In genomic region chrX:31934842-31935241, GRCh38 we compare ENCODE assay signal across 24 cellular contexts.
"Had no signal": no experiment of that assay in that cellular context is flagged by ENCODE, and none has a peak within 500 bp of the region (broad histone marks: within the 10 kb centered on the region; RNA-seq: fewer than 3 reads in every experiment).

No MANE protein-coding gene starts in this region.

- H3K4me1 ChIP-seq: colonic mucosa, gastrocnemius medialis, neural progenitor cell, parathyroid adenoma, testis had no signal

- ATAC-seq: esophagus mucosa; gastrocnemius medialis; left colon; left ventricle myocardium superior; mucosa of descending colon; naive thymus-derived CD4-positive, alpha-beta T cell; right cardiac atrium; stimulated activated effector memory CD8-positive, alpha-beta T cell treated with anti-CD3 and anti-CD28 coated beads, Interleukin-12 subunit alpha, Interleukin-12 subunit beta, amount 100 ng/mL, for 72 hours had no signal

- H3K4me2 ChIP-seq: neural progenitor cell had no signal

- H3K36me3 ChIP-seq: colonic mucosa, gastrocnemius medialis, neural progenitor cell, stomach, tibial artery had no signal

- H2AFZ ChIP-seq: parathyroid adenoma had no signal

- H3K27me3 ChIP-seq: colonic mucosa, gastrocnemius medialis, neural progenitor cell, stomach, testis, tibial artery had no signal

- H3K79me2 ChIP-seq: parathyroid adenoma had no signal

- DNase-seq: colonic mucosa; effector CD8-positive, alpha-beta T cell; endodermal cell; foreskin fibroblast; gastrocnemius medialis; head of caudate nucleus; left colon; left ventricle myocardium superior; mucosa of descending colon; naive thymus-derived CD4-positive, alpha-beta T cell; right cardiac atrium; small intestine; stimulated activated CD4-positive, alpha-beta T cell treated with anti-CD3 and anti-CD28 coated beads, Interleukin-1b, Interleukin-23, amount 100 ng/mL, for 48 hours; stimulated activated CD4-positive, alpha-beta T cell treated with anti-CD3 and anti-CD28 coated beads, Interleukin-4, amount 100 ng/mL, for 24 hours; stimulated activated naive CD4-positive, alpha-beta T cell treated with Interleukin-2 at 50 U/mL for 16 hours; stomach; testis; tibial artery had no signal

- H3K4me3 ChIP-seq: colonic mucosa, gastrocnemius medialis, lung, mucosa of descending colon, neural progenitor cell, stomach, testis, tibial artery had no signal

- H3K27ac ChIP-seq: colonic mucosa, epithelial cell of prostate, gastrocnemius medialis, neural progenitor cell, parathyroid adenoma, stomach, testis, tibial artery had no signal

- H3K9me3 ChIP-seq: colonic mucosa, gastrocnemius medialis, mucosa of descending colon, stomach, testis, tibial artery had no signal

- H3K9ac ChIP-seq: neural progenitor cell, parathyroid adenoma had no signal
